ENCODE assay signal across 22 cellular contexts in genomic region chr19:11464333-11465265, GRCh38. TPM values are rescaled to one million over a fixed set of nuclear protein-coding genes. Genes with fewer than 3 reads are reported as not detected.
DNase-seq lines count a peak whose midpoint lies in the region; ATAC-seq, FAIRE-seq and TF ChIP-seq lines count a peak whose summit lies in the region.
"Had no signal": no experiment of that assay in that cellular context is flagged by ENCODE, and none has a peak within 500 bp of the region (broad histone marks: within the 10 kb centered on the region; RNA-seq: fewer than 3 reads in every experiment).

No MANE protein-coding gene starts in this region.

- peak overlapping the region; percentile 97 for H2BK12ac ChIP-seq in H1 (ENCODE audit: low read depth, low read length)

- intact Hi-C loops in IMR-90 (cut with micrococcal nuclease): no loop called here

- H3K4me3 Mint-ChIP-seq in GM23338: no peak overlapping the region
- H3K4me3 Mint-ChIP-seq: CD14-positive monocyte; T-helper 1 cell treated with Interleukin-12 subunit alpha and Interleukin-12 subunit beta and Interleukin-4 antibody, amounts not matched to agents 30 μg/mL and 1 μg/mL, for 36 hours had no signal

- no peak for TF ChIP-seq CTCF in GM23338 (conservative IDR thresholded peaks at IDR 0.05; ENCODE audit: low read depth in 2 of 2)
- TF ChIP-seq CTCF in IMR-90 (conservative IDR thresholded peaks at IDR 0.05; ENCODE audit: low read depth, low read length): no peak
- TF ChIP-seq CTCF in H1 (IDR thresholded peaks at IDR 0.05; ENCODE audit: control extremely low read depth in 1 of 3, insufficient read depth in 1 of 3, low read depth in 1 of 3, low read length in 3 of 3): no peak

- DNase-seq in GM23338 (ENCODE audit: low spot score) (no peak), IMR-90 (no peak), H1 (ENCODE audit: low read depth in 1 of 2, low spot score in 2 of 2) (no peak), occipital lobe (lab: John Stamatoyannopoulos, UW) (no peak)
- DNase-seq in activated T-cell treated with anti-CD3 and anti-CD28 coated beads, Interleukin-2, amount 50 U/mL, for 48 hours: no peak
- DNase-seq: ACHN, DMS 273 treated with DMSO at 0.1 percent for 48 hours, DND-41, KBM-7, NCI-H1694 treated with DMSO at 0.1 percent for 48 hours, NCI-H2227 treated with DMSO at 0.1 percent for 48 hours, NCI-H510A treated with DMSO at 0.1 percent for 48 hours, PC-3, SIG-M5 had no signal

- peak; percentile 81 for FAIRE-seq in H1 (lab: Jason Lieb, UNC)

- TF ChIP-seq POLR2A in IMR-90 (IDR thresholded peaks at IDR 0.05; ENCODE audit: low read depth, low read length) (no peak), H1 (IDR thresholded peaks at IDR 0.05; ENCODE audit: control extremely low read depth in 1 of 2, low read depth in 2 of 2, low read length in 2 of 2) (no peak)

- no peak overlapping the region for H3K18ac ChIP-seq in IMR-90 (ENCODE audit: low read depth, low read length)
- no peak overlapping the region; the same call in 1 of the 2 replicates for H3K18ac ChIP-seq in H1 (ENCODE audit: extremely low read depth, low read length)

- no peak for ATAC-seq in GM23338
- no peak for ATAC-seq in IMR-90 (ENCODE audit: low read depth)
- no peak for ATAC-seq in HG03565 (IDR thresholded peaks at IDR 0.05; ENCODE audit: unreplicated experiment)
- no peak for ATAC-seq in GM18868 (IDR thresholded peaks at IDR 0.05; ENCODE audit: unreplicated experiment)
- ATAC-seq: PC-3 had no signal

- H3K79me2 ChIP-seq in GM23338 (replicated peaks; ENCODE audit: insufficient read depth) (no peaks in the 10 kb centered on the region), H1 (ENCODE audit: control insufficient read depth in 1 of 2, insufficient read depth in 2 of 2, low read length in 2 of 2) (no peaks in the 10 kb centered on the region)

- H2BK20ac ChIP-seq in IMR-90 (ENCODE audit: low read depth, low read length): no peak overlapping the region
- H2BK20ac ChIP-seq in H1 (ENCODE audit: low read length): peak overlapping the region; percentile 16

- H3K9ac ChIP-seq in IMR-90 (ENCODE audit: low read depth, low read length) (no peak overlapping the region), H1 (replicated peaks in 1 of 4; ENCODE audit: extremely low read depth in 1 of 4, low read depth in 3 of 4, low read length in 3 of 4) (peak overlapping the region in 1 of 4 experiments; percentile 67; a peak in 2 of 7 replicates)

- BruUV-seq in IMR-90 (replicated peaks; lab: Mats Ljungman, UMichigan): no TSS peak

- no peak overlapping the region for H3K27ac Mint-ChIP-seq in GM23338
- H3K27ac Mint-ChIP-seq: T-helper 1 cell treated with Interleukin-12 subunit alpha and Interleukin-12 subunit beta and Interleukin-4 antibody, amounts not matched to agents 30 μg/mL and 1 μg/mL, for 36 hours had no signal

- CTCF ChIA-PET in IMR-90 (lab: Yijun Ruan, JAX) (no interaction called here), H1 (lab: Charles Lee; ENCODE audit: partially characterized antibody) (interaction anchor here (0.7 kb wide), 1 partner anchor 31 kb away, joined by 3 read pairs; no protein-coding TSS in a partner anchor)

- H3F3A ChIP-seq in GM23338 (replicated peaks; ENCODE audit: low read depth): 0 out of 2 replicates have a peak, but pooled peaks cover 5% of the 10 kb centered on the region

- no peak overlapping the region for H3K56ac ChIP-seq in IMR-90 (ENCODE audit: extremely low read depth, insufficient read depth, low read length)
- H3K56ac ChIP-seq in H1 (replicated peaks; ENCODE audit: insufficient read length, low read depth, low read length): peak overlapping the region; percentile 100

- TF ChIP-seq RAD21 in IMR-90 (IDR thresholded peaks at IDR 0.05; ENCODE audit: low read length): no peak
- TF ChIP-seq RAD21 in H1 (IDR thresholded peaks at IDR 0.05 in 1 of 2, conservative IDR thresholded peaks at IDR 0.05 in 1 of 2; ENCODE audit: low read depth in 2 of 2, low read length in 2 of 2): no peak

- no peaks in the 10 kb centered on the region for H4K20me1 ChIP-seq in GM23338 (replicated peaks; ENCODE audit: insufficient read depth)
- H4K20me1 ChIP-seq in IMR-90 (ENCODE audit: insufficient read depth, low read length): peaks cover 8% of the 10 kb centered on the region; the same call in 1 of the 2 replicates
- peaks cover 0 to 9% of the 10 kb centered on the region in 2 experiments for H4K20me1 ChIP-seq in H1 (replicated peaks in 1 of 2; ENCODE audit: control insufficient read depth in 1 of 2, insufficient read depth in 2 of 2, low read length in 2 of 2)

- peaks cover 9% of the 10 kb centered on the region; the same call in 2 of the 3 replicates for H3K4me1 Mint-ChIP-seq in GM23338
- H3K4me1 Mint-ChIP-seq: CD14-positive monocyte had no signal

- H4K8ac ChIP-seq in IMR-90 (ENCODE audit: low read depth in 2 of 2, low read length in 2 of 2): no peak overlapping the region
- peak overlapping the region; percentile 51; the same call in 1 of the 2 replicates for H4K8ac ChIP-seq in H1 (ENCODE audit: extremely low read depth, insufficient read depth, low read length)

- no peaks in the 10 kb centered on the region for H3K36me3 Mint-ChIP-seq in GM23338 (ENCODE audit: low read depth)
- H3K36me3 Mint-ChIP-seq: CD14-positive monocyte had no signal

- no peak overlapping the region for H4K5ac ChIP-seq in IMR-90 (ENCODE audit: low read depth, low read length)
- peak overlapping the region; percentile 80 for H4K5ac ChIP-seq in H1 (ENCODE audit: insufficient read length, low read depth, low read length)

- H3K23ac ChIP-seq in IMR-90 (ENCODE audit: low read depth, low read length) (0 out of 2 replicates have a peak overlapping the region, but pooled peaks have one; percentile 51), H1 (ENCODE audit: insufficient read length) (no peak overlapping the region)

- no peak for TF ChIP-seq EP300 in H1 (IDR thresholded peaks at IDR 0.05; ENCODE audit: borderline replicate concordance in 1 of 2, low read depth in 2 of 2, low read length in 2 of 2)

- peaks cover 9% of the 10 kb centered on the region; the same call in 1 of the 2 replicates for H3K23me2 ChIP-seq in H1 (ENCODE audit: low read depth, low read length)

- H3K4me1 ChIP-seq in GM23338 (ENCODE audit: insufficient read depth) (peaks cover 11% of the 10 kb centered on the region; the same call in 1 of the 2 replicates), IMR-90 (ENCODE audit: control insufficient read depth, insufficient read depth, low read length) (no peaks in the 10 kb centered on the region), H1 (replicated peaks in 1 of 4; ENCODE audit: control insufficient read depth in 3 of 4, insufficient read depth in 4 of 4, low read length in 3 of 4) (peaks cover 4 to 15% (median 10%) of the 10 kb centered on the region in 4 experiments; a peak in 6 of 7 replicates)

- WGBS in IMR-90 (ENCODE audit: extremely low coverage in 2 of 2, insufficient read length in 1 of 2), 2 experiments: 77 to 100% methylated on average over 1 to 8 of the region's 11 CpGs
- 93 to 100% methylated on average over 3 to 9 of the region's 11 CpGs for WGBS in H1 (ENCODE audit: extremely low coverage in 1 of 2, insufficient coverage in 1 of 2, insufficient read length in 1 of 2, insufficient replicate concordance in 2 of 2, low coverage in 1 of 2, low lambda C conversion rate in 2 of 2, missing lambda C conversion rate in 1 of 2), 2 experiments

- no peak overlapping the region for H2BK120ac ChIP-seq in IMR-90 (ENCODE audit: low read depth, low read length)
- H2BK120ac ChIP-seq in H1 (replicated peaks; ENCODE audit: low read depth, low read length): peak overlapping the region; percentile 92

- H3K4me2 ChIP-seq in GM23338 (0 out of 2 replicates have a peak overlapping the region, but pooled peaks have one; percentile 68), IMR-90 (ENCODE audit: low read depth, low read length) (no peak overlapping the region), H1 (ENCODE audit: insufficient read depth in 1 of 2, low read depth in 2 of 2, low read length in 2 of 2) (peak overlapping the region; percentile 50 to 52; a peak in 2 of 4 replicates)

- H2BK5ac ChIP-seq in IMR-90 (ENCODE audit: low read depth, low read length, poor library complexity, severe bottlenecking): peak overlapping the region; percentile 96
- H2BK5ac ChIP-seq in H1 (ENCODE audit: low read depth, low read length): peak overlapping the region; percentile 67; the same call in 1 of the 2 replicates

- H3K4me3 ChIP-seq in GM23338 (no peak overlapping the region), IMR-90 (ENCODE audit: insufficient read depth, low read depth, low read length) (no peak overlapping the region), H1 (ENCODE audit: extremely low read depth in 1 of 4, insufficient read depth in 2 of 4, low read depth in 3 of 4, low read length in 4 of 4) (0 out of 8 replicates have a peak overlapping the region, but pooled peaks of 1 of the 4 experiments have one; percentile 34)

- H3K27me3 Mint-ChIP-seq in GM23338 (ENCODE audit: insufficient read depth, low read depth, poor library complexity): peaks cover 5% of the 10 kb centered on the region

- H2AK9ac ChIP-seq in IMR-90 (replicated peaks; ENCODE audit: low read depth, low read length, poor library complexity): no peak overlapping the region

- H3K79me1 ChIP-seq in IMR-90 (ENCODE audit: low read depth in 1 of 2, low read length in 2 of 2): no peaks in the 10 kb centered on the region
- H3K79me1 ChIP-seq in H1 (ENCODE audit: low read depth, low read length): peaks cover 4% of the 10 kb centered on the region; the same call in 1 of the 2 replicates

- H3K27me3 ChIP-seq in GM23338 (ENCODE audit: insufficient read depth) (no peaks in the 10 kb centered on the region), IMR-90 (ENCODE audit: control insufficient read depth, insufficient read depth, low read length) (no peaks in the 10 kb centered on the region), H1 (replicated peaks in 1 of 4; ENCODE audit: control insufficient read depth in 3 of 4, extremely low read depth in 1 of 4, insufficient read depth in 3 of 4, low read length in 3 of 4) (no peaks in the 10 kb centered on the region)

- dilution Hi-C loops in IMR-90 (cut with HindIII; ENCODE audit: low sequenced_read_pairs, unreplicated experiment): no loop called here

- POLR2A ChIA-PET in IMR-90 (lab: Charles Lee; ENCODE audit: unreplicated experiment): no interaction called here
- POLR2A ChIA-PET in H1 (lab: Charles Lee; ENCODE audit: partially characterized antibody): interaction anchor here (0.9 to 1.0 kb wide), 3 partner anchors 15 to 19 kb away, joined by 3 to 5 read pairs (median 3); no protein-coding TSS in a partner anchor

- H3K14ac ChIP-seq in IMR-90 (replicated peaks; ENCODE audit: low read depth, low read length): no peak overlapping the region; the same call in 1 of the 2 replicates
- H3K14ac ChIP-seq in H1 (ENCODE audit: insufficient read length): peak overlapping the region; percentile 93

- H3K9me2 ChIP-seq in GM23338 (ENCODE audit: insufficient read depth): no peaks in the 10 kb centered on the region

- H3K9me3 ChIP-seq in IMR-90 (ENCODE audit: control insufficient read depth, insufficient read depth, low read length): no peaks in the 10 kb centered on the region
- H3K9me3 ChIP-seq in H1 (ENCODE audit: insufficient read depth in 2 of 2, low read depth in 1 of 2, low read length in 1 of 2): no peaks in the 10 kb centered on the region

- H4K91ac ChIP-seq in IMR-90 (ENCODE audit: insufficient read depth, low read depth, low read length) (no peak overlapping the region), H1 (replicated peaks; ENCODE audit: insufficient read length, low read length) (peak overlapping the region; percentile 99)

- no peaks in the 10 kb centered on the region for H3K36me3 ChIP-seq in GM23338 (ENCODE audit: insufficient read depth)
- H3K36me3 ChIP-seq in IMR-90 (ENCODE audit: control insufficient read depth, insufficient read depth, low read length): no peaks in the 10 kb centered on the region
- H3K36me3 ChIP-seq in H1 (ENCODE audit: control insufficient read depth in 2 of 4, insufficient read depth in 4 of 4, low read length in 3 of 4): no peaks in the 10 kb centered on the region

- in situ Hi-C loops in IMR-90 (cut with MboI; ENCODE audit: low sequenced_read_pairs): no loop called here

- H2BK15ac ChIP-seq in IMR-90 (ENCODE audit: low read depth, low read length): no peak overlapping the region
- H2BK15ac ChIP-seq in H1 (ENCODE audit: low read length): peak overlapping the region; percentile 21

- H3K4ac ChIP-seq in IMR-90 (ENCODE audit: low read depth, low read length) (no peak overlapping the region), H1 (replicated peaks; ENCODE audit: insufficient read length, low read depth, low read length) (peak overlapping the region; percentile 100)

- no peak overlapping the region; the same call in 1 of the 2 replicates for H2AK5ac ChIP-seq in IMR-90 (ENCODE audit: low read depth, low read length)
- peak overlapping the region; percentile 95 for H2AK5ac ChIP-seq in H1 (ENCODE audit: low read depth, low read length)

- H3K9me1 ChIP-seq in IMR-90 (ENCODE audit: insufficient read depth, low read length): peaks cover 9% of the 10 kb centered on the region

- H3K9me3 Mint-ChIP-seq in GM23338: no peaks in the 10 kb centered on the region
- H3K9me3 Mint-ChIP-seq: T-helper 1 cell treated with Interleukin-12 subunit alpha and Interleukin-12 subunit beta and Interleukin-4 antibody, amounts not matched to agents 30 μg/mL and 1 μg/mL, for 36 hours had no signal

- H3K27ac ChIP-seq in GM23338 (ENCODE audit: low read depth) (no peak overlapping the region), IMR-90 (ENCODE audit: insufficient read depth, low read length) (no peak overlapping the region), H1 (ENCODE audit: low read depth, low read length) (peak overlapping the region; percentile 22), temporal lobe (ENCODE audit: low read depth, low read length) (peak overlapping the region; percentile 33)
- H3K27ac ChIP-seq: HL-60 had no signal

- H2AFZ ChIP-seq in GM23338: no peak overlapping the region
- H2AFZ ChIP-seq in IMR-90 (replicated peaks; ENCODE audit: low read length, poor library complexity): no peak overlapping the region
- no peak overlapping the region for H2AFZ ChIP-seq in H1 (ENCODE audit: low read length)

RNA-seq across cellular contexts. Expression of gene ELAVL3, which starts 16.2 kb away (rescaled TPM):
- total RNA-seq in GM23338 (2014; rRNA removed; shearing (Covaris generic)): 1.2 and 1.7 TPM in 2 replicates
- polyA plus RNA-seq in GM23338 (2016; fragmentation: Nextera tagmentation; extraction: Ambion mirVana) (0.45 and 0.63 TPM in 2 replicates), IMR-90 (2012; rRNA removed) (not detected in 2 replicates), H1 (2011; rRNA removed) (0.80 and 1.2 TPM in 2 replicates)
- total RNA-seq in IMR-90 (2012; rRNA removed) (not detected in 2 replicates), temporal lobe (132 TPM), occipital lobe (105 TPM)
- polyA plus RNA-seq in IMR-90 (2012; cell fraction: cytosol; rRNA removed): not detected in 2 replicates
- polyA plus RNA-seq in IMR-90 (2012; cell fraction: nucleus; rRNA removed; ENCODE audit: low replicate concordance): 0.02 TPM in 2 replicates
- total RNA-seq in H1 (2021; fragmentation: NEBNext Ultra II Directional; extraction: Animal tissue kit (Norgen Biotek cat#: 25700)): 1.0 and 2.0 TPM in 2 replicates
- polyA plus RNA-seq in H1 (2011; cell fraction: cytosol; rRNA removed): 0.94 TPM
- polyA plus RNA-seq in H1 (2011; cell fraction: nucleus; rRNA removed): 3.3 TPM
- polyA plus RNA-seq in H1 (2012, experiment 1 of 2): 0.94 to 1.4 TPM (median 1.1 TPM) in 4 replicates
- 0.38 TPM for polyA plus RNA-seq in H1 (2012, experiment 2 of 2)
- 1.3 TPM for polyA plus RNA-seq in H1 (2013, experiment 1 of 2)
- 0.83 TPM for polyA plus RNA-seq in H1 (2013, experiment 2 of 2)
- 1.4 and 1.6 TPM in 2 replicates for polyA minus RNA-seq in H1 (2011; rRNA and poly(A)+ RNA removed)
- not detected for polyA minus RNA-seq in H1 (2011; cell fraction: cytosol; rRNA and poly(A)+ RNA removed)
- polyA minus RNA-seq in H1 (2011; cell fraction: nucleus; rRNA and poly(A)+ RNA removed): 2.8 TPM
- total RNA-seq: H4, PC-3 had no signal
- polyA plus RNA-seq: CD14-positive monocyte had no signal

RNA-seq across cellular contexts. Expression of gene PRKCSH, which starts 29.2 kb away (rescaled TPM):
- 107 and 130 TPM in 2 replicates for total RNA-seq in GM23338 (2014; rRNA removed; shearing (Covaris generic))
- 85.3 and 90.3 TPM in 2 replicates for polyA plus RNA-seq in GM23338 (2016; fragmentation: Nextera tagmentation; extraction: Ambion mirVana)
- 36.0 and 55.8 TPM in 2 replicates for total RNA-seq in IMR-90 (2012; rRNA removed)
- 252 and 272 TPM in 2 replicates for polyA plus RNA-seq in IMR-90 (2012; rRNA removed)
- polyA plus RNA-seq in IMR-90 (2012; cell fraction: cytosol; rRNA removed): 208 and 303 TPM in 2 replicates
- 310 and 537 TPM in 2 replicates for polyA plus RNA-seq in IMR-90 (2012; cell fraction: nucleus; rRNA removed; ENCODE audit: low replicate concordance)
- total RNA-seq in H1 (2021; fragmentation: NEBNext Ultra II Directional; extraction: Animal tissue kit (Norgen Biotek cat#: 25700)): 337 and 341 TPM in 2 replicates
- 97.2 and 267 TPM in 2 replicates for polyA plus RNA-seq in H1 (2011; rRNA removed)
- 109 TPM for polyA plus RNA-seq in H1 (2011; cell fraction: cytosol; rRNA removed)
- polyA plus RNA-seq in H1 (2011; cell fraction: nucleus; rRNA removed): 496 TPM
- polyA plus RNA-seq in H1 (2012, experiment 1 of 2): 197 to 438 TPM (median 349 TPM) in 4 replicates
- 305 TPM for polyA plus RNA-seq in H1 (2012, experiment 2 of 2)
- 349 TPM for polyA plus RNA-seq in H1 (2013, experiment 1 of 2)
- polyA plus RNA-seq in H1 (2013, experiment 2 of 2): 317 TPM
- polyA minus RNA-seq in H1 (2011; rRNA and poly(A)+ RNA removed): 114 and 172 TPM in 2 replicates
- polyA minus RNA-seq in H1 (2011; cell fraction: cytosol; rRNA and poly(A)+ RNA removed): 276 TPM
- 164 TPM for polyA minus RNA-seq in H1 (2011; cell fraction: nucleus; rRNA and poly(A)+ RNA removed)
- total RNA-seq in temporal lobe: 47.5 TPM
- total RNA-seq in occipital lobe: 60.2 TPM

RNA-seq across cellular contexts. Expression of gene ODAD3, which starts 29.7 kb away (rescaled TPM):
- 0.54 and 1.5 TPM in 2 replicates for total RNA-seq in GM23338 (2014; rRNA removed; shearing (Covaris generic))
- polyA plus RNA-seq in GM23338 (2016; fragmentation: Nextera tagmentation; extraction: Ambion mirVana) (6.1 TPM in 2 replicates), IMR-90 (2012; rRNA removed) (0.04 and 0.44 TPM in 2 replicates), H1 (2011; rRNA removed) (2.1 and 4.4 TPM in 2 replicates)
- total RNA-seq in IMR-90 (2012; rRNA removed) (under 0.01 and 0.28 TPM in 2 replicates), temporal lobe (0.49 TPM), occipital lobe (0.47 TPM)
- polyA plus RNA-seq in IMR-90 (2012; cell fraction: cytosol; rRNA removed): 0.04 and 0.09 TPM in 2 replicates
- polyA plus RNA-seq in IMR-90 (2012; cell fraction: nucleus; rRNA removed; ENCODE audit: low replicate concordance): 0.64 and 0.76 TPM in 2 replicates
- total RNA-seq in H1 (2021; fragmentation: NEBNext Ultra II Directional; extraction: Animal tissue kit (Norgen Biotek cat#: 25700)): 1.6 and 2.2 TPM in 2 replicates
- polyA plus RNA-seq in H1 (2011; cell fraction: cytosol; rRNA removed): 3.0 TPM
- polyA plus RNA-seq in H1 (2011; cell fraction: nucleus; rRNA removed): 2.9 TPM
- 2.2 to 3.8 TPM (median 3.1 TPM) in 4 replicates for polyA plus RNA-seq in H1 (2012, experiment 1 of 2)
- 2.0 TPM for polyA plus RNA-seq in H1 (2012, experiment 2 of 2)
- polyA plus RNA-seq in H1 (2013, experiment 1 of 2): 4.0 TPM
- 4.2 TPM for polyA plus RNA-seq in H1 (2013, experiment 2 of 2)
- polyA minus RNA-seq in H1 (2011; rRNA and poly(A)+ RNA removed): 0.24 and 0.25 TPM in 2 replicates
- polyA minus RNA-seq in H1 (2011; cell fraction: cytosol; rRNA and poly(A)+ RNA removed): 0.95 TPM
- 0.30 TPM for polyA minus RNA-seq in H1 (2011; cell fraction: nucleus; rRNA and poly(A)+ RNA removed)

RNA-seq across cellular contexts. Expression of gene ZNF653, which starts 41.0 kb away (rescaled TPM):
- 4.9 and 5.3 TPM in 2 replicates for total RNA-seq in GM23338 (2014; rRNA removed; shearing (Covaris generic))
- polyA plus RNA-seq in GM23338 (2016; fragmentation: Nextera tagmentation; extraction: Ambion mirVana): 2.5 and 4.1 TPM in 2 replicates
- total RNA-seq in IMR-90 (2012; rRNA removed): 3.9 and 4.4 TPM in 2 replicates
- polyA plus RNA-seq in IMR-90 (2012; rRNA removed): 9.0 and 10.3 TPM in 2 replicates
- 7.2 and 9.3 TPM in 2 replicates for polyA plus RNA-seq in IMR-90 (2012; cell fraction: cytosol; rRNA removed)
- 26.5 and 30.3 TPM in 2 replicates for polyA plus RNA-seq in IMR-90 (2012; cell fraction: nucleus; rRNA removed; ENCODE audit: low replicate concordance)
- total RNA-seq in H1 (2021; fragmentation: NEBNext Ultra II Directional; extraction: Animal tissue kit (Norgen Biotek cat#: 25700)): 7.9 and 9.5 TPM in 2 replicates
- 7.0 and 13.0 TPM in 2 replicates for polyA plus RNA-seq in H1 (2011; rRNA removed)
- 12.0 TPM for polyA plus RNA-seq in H1 (2011; cell fraction: cytosol; rRNA removed)
- polyA plus RNA-seq in H1 (2011; cell fraction: nucleus; rRNA removed): 20.5 TPM
- 3.0 to 11.6 TPM (median 10.3 TPM) in 4 replicates for polyA plus RNA-seq in H1 (2012, experiment 1 of 2)
- polyA plus RNA-seq in H1 (2012, experiment 2 of 2): 8.4 TPM
- polyA plus RNA-seq in H1 (2013, experiment 1 of 2): 6.5 TPM
- 4.8 TPM for polyA plus RNA-seq in H1 (2013, experiment 2 of 2)
- polyA minus RNA-seq in H1 (2011; rRNA and poly(A)+ RNA removed): 4.1 and 6.9 TPM in 2 replicates
- polyA minus RNA-seq in H1 (2011; cell fraction: cytosol; rRNA and poly(A)+ RNA removed): 4.0 TPM
- 9.4 TPM for polyA minus RNA-seq in H1 (2011; cell fraction: nucleus; rRNA and poly(A)+ RNA removed)
- 9.3 TPM for total RNA-seq in temporal lobe
- 8.3 TPM for total RNA-seq in occipital lobe

RNA-seq across cellular contexts. Expression of gene RGL3, which starts 45.5 kb away (rescaled TPM):
- total RNA-seq in GM23338 (2014; rRNA removed; shearing (Covaris generic)): 46.8 and 49.4 TPM in 2 replicates
- 48.8 and 49.2 TPM in 2 replicates for polyA plus RNA-seq in GM23338 (2016; fragmentation: Nextera tagmentation; extraction: Ambion mirVana)
- 0.18 TPM in 1 of 2 replicates, not detected in the other for total RNA-seq in IMR-90 (2012; rRNA removed)
- polyA plus RNA-seq in IMR-90 (2012; rRNA removed): 0.34 and 0.62 TPM in 2 replicates
- 0.27 and 0.48 TPM in 2 replicates for polyA plus RNA-seq in IMR-90 (2012; cell fraction: cytosol; rRNA removed)
- polyA plus RNA-seq in IMR-90 (2012; cell fraction: nucleus; rRNA removed; ENCODE audit: low replicate concordance): 10.2 and 19.9 TPM in 2 replicates
- total RNA-seq in H1 (2021; fragmentation: NEBNext Ultra II Directional; extraction: Animal tissue kit (Norgen Biotek cat#: 25700)): 40.9 and 47.8 TPM in 2 replicates
- 36.9 and 78.7 TPM in 2 replicates for polyA plus RNA-seq in H1 (2011; rRNA removed)
- 38.6 TPM for polyA plus RNA-seq in H1 (2011; cell fraction: cytosol; rRNA removed)
- polyA plus RNA-seq in H1 (2011; cell fraction: nucleus; rRNA removed): 197 TPM
- 64.9 to 73.8 TPM (median 68.2 TPM) in 4 replicates for polyA plus RNA-seq in H1 (2012, experiment 1 of 2)
- 31.6 TPM for polyA plus RNA-seq in H1 (2012, experiment 2 of 2)
- 47.6 TPM for polyA plus RNA-seq in H1 (2013, experiment 1 of 2)
- 46.6 TPM for polyA plus RNA-seq in H1 (2013, experiment 2 of 2)
- 11.1 and 14.8 TPM in 2 replicates for polyA minus RNA-seq in H1 (2011; rRNA and poly(A)+ RNA removed)
- polyA minus RNA-seq in H1 (2011; cell fraction: cytosol; rRNA and poly(A)+ RNA removed): 29.8 TPM
- polyA minus RNA-seq in H1 (2011; cell fraction: nucleus; rRNA and poly(A)+ RNA removed): 57.1 TPM
- 0.25 TPM for total RNA-seq in temporal lobe
- not detected for total RNA-seq in occipital lobe
- total RNA-seq: G401, H4 had no signal
- polyA plus RNA-seq: CD14-positive monocyte had no signal

Comparison
In these comparisons a context has a peak if more than half of its experiments do, and no peak if none do; other contexts are left out.
1. H3K27ac ChIP-seq: peak in H1 (single experiment) and temporal lobe (single experiment); none in GM23338 (single experiment) and IMR-90 (single experiment).
2. RNA of gene ELAVL3, which starts 16.2 kb away (total RNA-seq): 132 TPM in temporal lobe (single experiment) and 105 TPM in occipital lobe (single experiment); 1.2 to 1.7 TPM in GM23338, 1.0 to 2.0 TPM in H1 and not detected in IMR-90; every median in the first group is over 10 times any median in the second.